Comparison of ENCODE assay signal across 18 cellular contexts in the genomic region with DNA sequence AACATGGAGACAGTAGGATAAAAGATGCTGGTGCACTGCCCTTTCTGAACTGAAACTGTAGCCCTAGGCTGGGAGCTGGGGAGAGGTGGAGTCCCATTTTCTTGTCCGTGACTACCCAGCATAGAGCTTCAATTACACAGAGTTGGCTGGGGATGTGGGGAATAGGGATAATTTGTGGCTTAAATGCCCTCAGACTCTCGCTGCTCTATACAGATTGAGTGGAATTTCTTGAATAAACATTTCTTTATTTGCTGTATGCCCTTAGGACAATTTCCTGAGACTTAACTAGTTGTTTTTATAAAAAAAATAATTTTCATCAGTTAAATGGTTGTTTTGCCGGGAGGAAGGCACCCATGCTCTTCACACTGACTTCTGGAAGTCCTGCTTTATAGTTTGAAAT. TPM values are rescaled to one million over a fixed set of nuclear protein-coding genes. Genes with fewer than 3 reads are reported as not detected.
A peak's percentile ranks its signal among the peaks of the same experiment; 100 is the strongest.
DNase-seq lines count a peak whose midpoint lies in the region; FAIRE-seq and TF ChIP-seq lines count a peak whose summit lies in the region.
"Had no signal": no experiment of that assay in that cellular context is flagged by ENCODE, and none has a peak within 500 bp of the region (broad histone marks: within the 10 kb centered on the region; RNA-seq: fewer than 3 reads in every experiment).

No MANE protein-coding gene starts in this region.

- TF ChIP-seq CTCF in bronchial epithelial cell (IDR thresholded peaks at IDR 0.05; ENCODE audit: insufficient read depth, low read length, severe bottlenecking) (no peak), mesothelial cell of epicardium (IDR thresholded peaks at IDR 0.05; ENCODE audit: unreplicated experiment) (no peak), lower leg skin (IDR thresholded peaks at IDR 0.05) (no peak)

- DNase-seq in EL (peak; percentile 13), RPMI7951 (ENCODE audit: low read depth) (peak; percentile 14), bronchial epithelial cell (ENCODE audit: low read depth) (no peak), mesothelial cell of epicardium (ENCODE audit: low spot score in 2 of 2, unreplicated experiment in 2 of 2) (no peak), NCI-H82 treated with DMSO at 0.1 percent for 48 hours (lab: John Stamatoyannopoulos, UW; ENCODE audit: unreplicated experiment) (no peak), GM12891 (ENCODE audit: insufficient read length, low spot score) (no peak), lower leg skin (ENCODE audit: low spot score in 2 of 2) (no peak)
- DNase-seq: BE2C; CD8-positive, alpha-beta T cell; COR-L47; DMS153; DMS79 treated with DMSO at 0.1 percent for 48 hours; GF-D8; HCEC 1CT had no signal

- no peak overlapping the region for H3K4me3 Mint-ChIP-seq in mesothelial cell of epicardium
- H3K4me3 Mint-ChIP-seq: CD8-positive, alpha-beta T cell had no signal

- H3K9me3 Mint-ChIP-seq in mesothelial cell of epicardium = peaks cover 4% of the 10 kb centered on the region
- H3K9me3 Mint-ChIP-seq: CD8-positive, alpha-beta T cell had no signal

- peak overlapping the region; percentile 40 for H3K27ac Mint-ChIP-seq in mesothelial cell of epicardium
- H3K27ac Mint-ChIP-seq: CD8-positive, alpha-beta T cell had no signal

- WGBS in lower leg skin, 2 donors = 76 to 86% methylated on average over 3 of the region's 3 CpGs

- FAIRE-seq in bronchial epithelial cell (lab: Jason Lieb, UNC) (peak; percentile 40), GM12891 (lab: Jason Lieb, UNC) (no peak)
- FAIRE-seq: A204.1, D721Med, H1 had no signal

- peaks cover 1% of the 10 kb centered on the region for H3K27me3 ChIP-seq in bronchial epithelial cell (ENCODE audit: control insufficient read depth, insufficient read depth, low read length)

- intact Hi-C loops in lower leg skin (cut with DNase I; ENCODE audit: low total_unique reads) = no loop called here

- peaks cover 18% of the 10 kb centered on the region for H3K4me1 Mint-ChIP-seq in mesothelial cell of epicardium

- H3K27me3 Mint-ChIP-seq in mesothelial cell of epicardium (ENCODE audit: low read depth) = peaks cover 2% of the 10 kb centered on the region

- no peaks in the 10 kb centered on the region for H3K36me3 ChIP-seq in bronchial epithelial cell (ENCODE audit: control insufficient read depth, insufficient read depth, low read length)
- H3K36me3 ChIP-seq: BE2C had no signal

- no peak for TF ChIP-seq POLR2A in GM12891 (IDR thresholded peaks at IDR 0.05; ENCODE audit: low read depth, low read length)
- TF ChIP-seq POLR2A in lower leg skin (IDR thresholded peaks at IDR 0.05) = no peak

- H3K36me3 Mint-ChIP-seq in mesothelial cell of epicardium = no peaks in the 10 kb centered on the region
- H3K36me3 Mint-ChIP-seq: CD8-positive, alpha-beta T cell had no signal

- H3K4me3 ChIP-seq in bronchial epithelial cell (ENCODE audit: low read depth, low read length) = no peak overlapping the region
- H3K4me3 ChIP-seq in lower leg skin (ENCODE audit: low read depth, poor library complexity, severe bottlenecking) = no peak overlapping the region

TF ChIP-seq in GM12891, 5 proteins besides CTCF, POLR2A, EP300 and RAD21:
- no peak for TF ChIP-seq POU2F2 (IDR thresholded peaks at IDR 0.05; ENCODE audit: low read depth, low read length)
- TF ChIP-seq TAF1 (IDR thresholded peaks at IDR 0.05; ENCODE audit: low read depth, low read length) = no peak
- TF ChIP-seq POLR2AphosphoS5 (IDR thresholded peaks at IDR 0.05; ENCODE audit: low read depth, low read length) = no peak
- TF ChIP-seq SPI1 (IDR thresholded peaks at IDR 0.05; ENCODE audit: low read depth, low read length) = no peak
- TF ChIP-seq PAX5 (IDR thresholded peaks at IDR 0.05; ENCODE audit: insufficient read depth, low read length, severe bottlenecking) = no peak
TF ChIP-seq in GM12891: peak in this region for 0.

RNA-seq across cellular contexts. Expression of a gene that starts 7.2 kb away (rescaled TPM):
- not detected in 2 replicates for total RNA-seq in RPMI7951 (2014; rRNA removed; shearing (Covaris generic))
- total RNA-seq in bronchial epithelial cell = 2.4 TPM in 1 of 2 replicates, not detected in the other
- total RNA-seq in mesothelial cell of epicardium = 2.0 to 3.7 TPM (median 3.7 TPM) in 3 replicates
- polyA plus RNA-seq in GM12891 (2012; ENCODE audit: low read depth, missing spikeins) = not detected
- total RNA-seq in lower leg skin = 10 to 100 TPM in 3 of 4 donors, 1 to 10 TPM in 1; 7.2 to 26.9 (median 24.9) TPM
- total RNA-seq: CD8-positive, alpha-beta T cell; H1 had no signal
- polyA plus RNA-seq: AG04450, H1 had no signal

RNA-seq across cellular contexts. Expression of a gene that starts 30.7 kb away (rescaled TPM):
- not detected in 2 replicates for total RNA-seq in RPMI7951 (2014; rRNA removed; shearing (Covaris generic))
- total RNA-seq in bronchial epithelial cell (not detected in 2 replicates), mesothelial cell of epicardium (not detected in 3 replicates), lower leg skin (10 to 100 TPM; 19.0 to 46.7 (median 24.9) TPM)
- polyA plus RNA-seq in GM12891 (2012; ENCODE audit: low read depth, missing spikeins) = not detected
- total RNA-seq: CD8-positive, alpha-beta T cell; H1 had no signal
- polyA plus RNA-seq: AG04450 had no signal

Comparison
In these comparisons a context has a peak if more than half of its experiments do, and no peak if none do; other contexts are left out.
1. DNase-seq: peak in EL (single experiment) and RPMI7951 (single experiment); none in bronchial epithelial cell (single experiment), mesothelial cell of epicardium (0 of 2), NCI-H82 treated with DMSO at 0.1 percent for 48 hours (single experiment), GM12891 (single experiment) and lower leg skin (0 of 2).
2. RNA of a gene that starts 30.7 kb away (total RNA-seq): 19.0 to 46.7 TPM in lower leg skin; not detected in RPMI7951, not detected in bronchial epithelial cell and not detected in mesothelial cell of epicardium; every median in the first group is over 10 times any median in the second.